Comparison of ENCODE assay signal across 9 cellular contexts in the genomic region with DNA sequence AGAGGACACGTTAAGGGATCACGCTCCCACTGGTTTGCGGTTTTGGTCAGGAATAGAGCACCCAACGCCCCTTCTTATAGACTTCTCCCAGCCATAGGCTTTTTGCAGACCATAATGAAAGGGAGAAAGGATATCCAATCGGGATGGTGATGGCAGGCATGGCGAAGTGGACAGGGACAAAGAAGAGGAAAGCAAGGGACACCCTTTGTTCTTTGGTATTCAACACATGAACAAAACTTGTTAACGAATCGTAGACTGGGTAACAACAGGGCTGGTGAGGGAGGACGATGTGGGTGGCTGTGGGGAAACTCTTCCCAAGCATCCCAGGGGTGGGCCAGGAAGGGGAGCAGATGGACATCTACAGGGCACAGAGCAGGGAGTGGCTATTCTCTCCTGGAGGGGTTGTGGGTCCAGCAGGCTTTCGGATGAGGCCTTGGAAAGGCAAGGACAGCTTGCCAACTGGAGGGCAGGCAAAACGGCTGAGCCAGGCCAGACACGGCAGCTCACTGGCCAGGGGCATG. TPM values are rescaled to one million over a fixed set of nuclear protein-coding genes. Genes with fewer than 3 reads are reported as not detected.
DNase-seq lines count a peak whose midpoint lies in the region; TF ChIP-seq lines count a peak whose summit lies in the region.
"Had no signal": no experiment of that assay in that cellular context is flagged by ENCODE, and none has a peak within 500 bp of the region (broad histone marks: within the 10 kb centered on the region; RNA-seq: fewer than 3 reads in every experiment).

No MANE protein-coding gene starts in this region.

- H3K36me3 ChIP-seq in WERI-Rb-1 (peaks cover 35% of the 10 kb centered on the region), sigmoid colon (peaks cover 4 to 18% (median 17%) of the 10 kb centered on the region in 4 donors)

- H3K4me3 ChIP-seq in GM12865 (ENCODE audit: low read depth, low read length) (peak overlapping the region; percentile 70), WERI-Rb-1 (ENCODE audit: low read depth, low read length) (peak overlapping the region; percentile 91), sigmoid colon (peak overlapping the region; percentile 68 to 98 (median 82))

- H3K27me3 Mint-ChIP-seq in glutamatergic neuron (ENCODE audit: unreplicated experiment): peaks cover 25% of the 10 kb centered on the region

- H3K27ac Mint-ChIP-seq in glutamatergic neuron (ENCODE audit: unreplicated experiment): peak overlapping the region; percentile 99

- H3K4me1 ChIP-seq in sigmoid colon: peaks cover 0 to 25% (median 24%) of the 10 kb centered on the region in 4 donors

- peaks cover 25% of the 10 kb centered on the region for H3K4me1 Mint-ChIP-seq in glutamatergic neuron (ENCODE audit: low read depth, unreplicated experiment)

- DNase-seq in GM12865 (ENCODE audit: low read depth) (no peak), WERI-Rb-1 (peak; percentile 13), glutamatergic neuron (no peak), sigmoid colon (no peak), cortex of kidney (lab: John Stamatoyannopoulos, UW) (no peak), SW 1271 (lab: John Stamatoyannopoulos, UW) (no peak), NCI-H2029 (lab: John Stamatoyannopoulos, UW) (no peak), midbrain (lab: John Stamatoyannopoulos, UW) (no peak)

- H3K4me3 Mint-ChIP-seq in glutamatergic neuron (ENCODE audit: unreplicated experiment): peak overlapping the region; percentile 95

- no peak for TF ChIP-seq POLR2A in sigmoid colon (IDR thresholded peaks at IDR 0.05)

- H3K9me3 ChIP-seq in WERI-Rb-1 (ENCODE audit: severe bottlenecking) (no peaks in the 10 kb centered on the region), sigmoid colon (no peaks in the 10 kb centered on the region)

- peaks cover 10% of the 10 kb centered on the region for H3K36me3 Mint-ChIP-seq in glutamatergic neuron (ENCODE audit: unreplicated experiment)

- TF ChIP-seq CTCF in GM12865 (IDR thresholded peaks at IDR 0.05; ENCODE audit: insufficient read depth, low read depth, low read length, missing control alignments) (no peak), WERI-Rb-1 (IDR thresholded peaks at IDR 0.05; ENCODE audit: low read depth, low read length) (no peak), glutamatergic neuron (IDR thresholded peaks at IDR 0.05; ENCODE audit: partially characterized antibody, unreplicated experiment) (no peak), sigmoid colon (IDR thresholded peaks at IDR 0.05) (no peak)

- WGBS in sigmoid colon, 2 donors: 78 to 81% methylated on average over 12 of the region's 12 CpGs

- H3K27ac ChIP-seq in WERI-Rb-1 (peak overlapping the region; percentile 91), sigmoid colon (peak overlapping the region; percentile 96 to 99 (median 96))

- TF ChIP-seq EP300 in sigmoid colon (IDR thresholded peaks at IDR 0.05): no peak

- H3K27me3 ChIP-seq in WERI-Rb-1 (ENCODE audit: insufficient read depth, low read depth, severe bottlenecking) (no peaks in the 10 kb centered on the region), sigmoid colon (no peaks in the 10 kb centered on the region)

- intact Hi-C loops in sigmoid colon (cut with DNase I): no loop called here

- H3K9me3 Mint-ChIP-seq in glutamatergic neuron (ENCODE audit: unreplicated experiment): peaks cover 26% of the 10 kb centered on the region

RNA-seq across cellular contexts. Expression of gene HSP90AB1, which starts 1.4 kb away (rescaled TPM):
- total RNA-seq in glutamatergic neuron (ENCODE audit: unreplicated experiment) (771 TPM), sigmoid colon (100 to 1,000 TPM; 442 to 569 (median 518) TPM)
- polyA plus RNA-seq in sigmoid colon: 100 to 1,000 TPM; 182 to 484 (median 320) TPM

RNA-seq across cellular contexts. Expression of gene SLC35B2, which starts 11.9 kb away (rescaled TPM):
- 71.8 TPM for total RNA-seq in glutamatergic neuron (ENCODE audit: unreplicated experiment)
- total RNA-seq in sigmoid colon: 10 to 100 TPM; 25.3 to 28.8 (median 27.2) TPM
- 10 to 100 TPM in 1 of 3 donors, 1 to 10 TPM in 2; 7.2 to 36.9 (median 7.9) TPM for polyA plus RNA-seq in sigmoid colon

RNA-seq across cellular contexts. Expression of gene NFKBIE, which starts 19.9 kb away (rescaled TPM):
- 15.3 TPM for total RNA-seq in glutamatergic neuron (ENCODE audit: unreplicated experiment)
- total RNA-seq in sigmoid colon: 10 to 100 TPM in 1 of 4 donors, 1 to 10 TPM in 3; 4.7 to 13.6 (median 8.4) TPM
- 10 to 100 TPM in 2 of 3 donors, 1 to 10 TPM in 1; 8.4 to 16.2 (median 13.4) TPM for polyA plus RNA-seq in sigmoid colon

RNA-seq across cellular contexts. Expression of gene SLC29A1, which starts 22.1 kb away (rescaled TPM):
- 20.0 TPM for total RNA-seq in glutamatergic neuron (ENCODE audit: unreplicated experiment)
- 100 to 1,000 TPM; 147 to 195 (median 180) TPM for total RNA-seq in sigmoid colon
- 10 to 100 TPM in 2 of 3 donors, 1 to 10 TPM in 1; 4.2 to 24.8 (median 10.8) TPM for polyA plus RNA-seq in sigmoid colon

RNA-seq across cellular contexts. Expression of gene TMEM151B, which starts 24.8 kb away (rescaled TPM):
- total RNA-seq in glutamatergic neuron (ENCODE audit: unreplicated experiment) (51.3 TPM), sigmoid colon (1 to 10 TPM in 1 of 4 donors, under 1 TPM in 3; 0.16 to 1.1 (median 0.68) TPM)
- under 1 TPM in 1 of 3 donors, not detected in 2; 0.63 TPM for polyA plus RNA-seq in sigmoid colon
- total RNA-seq: renal cortical epithelial cell had no signal
